In the genomic region with DNA sequence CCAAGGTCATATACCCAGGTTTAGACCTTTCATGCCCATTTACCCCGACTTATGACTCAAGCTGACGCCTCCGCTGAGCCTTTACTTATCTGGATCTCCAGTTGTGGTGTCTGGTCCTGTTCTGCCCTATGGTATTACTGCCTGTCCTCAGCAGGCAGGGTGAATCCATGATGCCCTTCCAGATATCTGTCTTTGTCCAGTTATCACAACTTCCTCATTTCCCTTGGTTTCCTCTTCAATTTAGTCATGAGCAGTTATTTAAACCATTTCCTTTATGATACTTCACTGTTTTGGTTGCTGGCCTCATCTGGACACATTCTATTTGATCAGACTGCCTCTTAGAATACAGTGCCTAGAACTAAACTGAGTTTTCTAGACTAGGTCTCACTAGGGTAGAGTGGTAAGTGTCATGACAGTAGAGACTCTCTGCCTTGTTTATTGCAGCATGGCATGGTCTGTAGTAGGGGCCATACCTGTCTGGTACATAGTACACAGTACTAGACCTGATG, we compare ENCODE assay signal across 1 cellular context.
TF ChIP-seq lines count a peak whose summit lies in the region.

No MANE protein-coding gene starts in this region.

TF ChIP-seq in WTC11, 78 proteins besides CTCF, POLR2A, EP300 and RAD21 (continued from another document):
- TF ChIP-seq, protein P1, sequence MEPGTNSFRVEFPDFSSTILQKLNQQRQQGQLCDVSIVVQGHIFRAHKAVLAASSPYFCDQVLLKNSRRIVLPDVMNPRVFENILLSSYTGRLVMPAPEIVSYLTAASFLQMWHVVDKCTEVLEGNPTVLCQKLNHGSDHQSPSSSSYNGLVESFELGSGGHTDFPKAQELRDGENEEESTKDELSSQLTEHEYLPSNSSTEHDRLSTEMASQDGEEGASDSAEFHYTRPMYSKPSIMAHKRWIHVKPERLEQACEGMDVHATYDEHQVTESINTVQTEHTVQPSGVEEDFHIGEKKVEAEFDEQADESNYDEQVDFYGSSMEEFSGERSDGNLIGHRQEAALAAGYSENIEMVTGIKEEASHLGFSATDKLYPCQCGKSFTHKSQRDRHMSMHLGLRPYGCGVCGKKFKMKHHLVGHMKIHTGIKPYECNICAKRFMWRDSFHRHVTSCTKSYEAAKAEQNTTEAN (CRISPR knock-in tag; IDR thresholded peaks at IDR 0.05): no peak
- TF ChIP-seq SMAD4 (CRISPR knock-in tag; IDR thresholded peaks at IDR 0.05) (no peak), FOXK1 (CRISPR knock-in tag; IDR thresholded peaks at IDR 0.05) (no peak), NFYB (CRISPR knock-in tag; conservative IDR thresholded peaks at IDR 0.05; ENCODE audit: low read depth) (no peak), OVOL2 (CRISPR knock-in tag; IDR thresholded peaks at IDR 0.05; ENCODE audit: borderline replicate concordance) (no peak), CREM (CRISPR knock-in tag; IDR thresholded peaks at IDR 0.05) (no peak)
- TF ChIP-seq, protein P2, sequence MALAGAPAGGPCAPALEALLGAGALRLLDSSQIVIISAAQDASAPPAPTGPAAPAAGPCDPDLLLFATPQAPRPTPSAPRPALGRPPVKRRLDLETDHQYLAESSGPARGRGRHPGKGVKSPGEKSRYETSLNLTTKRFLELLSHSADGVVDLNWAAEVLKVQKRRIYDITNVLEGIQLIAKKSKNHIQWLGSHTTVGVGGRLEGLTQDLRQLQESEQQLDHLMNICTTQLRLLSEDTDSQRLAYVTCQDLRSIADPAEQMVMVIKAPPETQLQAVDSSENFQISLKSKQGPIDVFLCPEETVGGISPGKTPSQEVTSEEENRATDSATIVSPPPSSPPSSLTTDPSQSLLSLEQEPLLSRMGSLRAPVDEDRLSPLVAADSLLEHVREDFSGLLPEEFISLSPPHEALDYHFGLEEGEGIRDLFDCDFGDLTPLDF (CRISPR knock-in tag; IDR thresholded peaks at IDR 0.05): no peak
TF ChIP-seq in WTC11: peak in this region for 0.
